Comparison of ENCODE assay signal across 26 cellular contexts in the genomic region with DNA sequence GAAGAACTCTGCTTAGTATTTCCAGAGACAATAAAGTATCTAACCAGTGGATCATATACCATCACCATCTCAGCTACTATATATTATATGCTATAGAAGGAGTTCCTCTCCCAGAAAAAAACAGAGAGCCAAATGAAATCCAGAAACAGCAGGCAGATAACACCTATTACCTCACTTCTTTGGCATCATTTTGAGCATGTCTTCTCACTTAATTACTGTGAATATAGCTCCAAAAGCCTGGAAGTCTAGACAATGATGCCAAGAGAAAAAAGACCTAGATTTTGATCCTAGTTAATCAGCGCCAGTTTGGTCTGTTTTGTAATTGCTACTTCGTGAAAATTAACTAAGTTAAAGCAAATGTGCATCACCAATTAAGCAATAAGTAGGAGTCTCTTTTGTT.
A peak's percentile ranks its signal among the peaks of the same experiment; 100 is the strongest.
DNase-seq lines count a peak whose midpoint lies in the region; TF ChIP-seq lines count a peak whose summit lies in the region.
"Had no signal": no experiment of that assay in that cellular context is flagged by ENCODE, and none has a peak within 500 bp of the region (broad histone marks: within the 10 kb centered on the region; RNA-seq: fewer than 3 reads in every experiment).

No MANE protein-coding gene starts in this region.

- H3K9me3 ChIP-seq in SK-N-SH, result no peaks in the 10 kb centered on the region
- no peaks in the 10 kb centered on the region for H3K9me3 ChIP-seq in fibroblast of lung (ENCODE audit: control insufficient read depth, insufficient read depth, low read depth, low read length)
- H3K9me3 ChIP-seq in neutrophil, result no peaks in the 10 kb centered on the region
- no peaks in the 10 kb centered on the region for H3K9me3 ChIP-seq in A673 (ENCODE audit: low read depth, low read length, poor library complexity, severe bottlenecking)
- H3K9me3 ChIP-seq: heart right ventricle, prostate gland, tibial artery had no signal

- no peak for TF ChIP-seq RAD21 in SK-N-SH (IDR thresholded peaks at IDR 0.05; ENCODE audit: low read length)

- H3K79me2 ChIP-seq in SK-N-SH (ENCODE audit: insufficient read depth), result peaks cover 50% of the 10 kb centered on the region
- H3K79me2 ChIP-seq in fibroblast of lung (ENCODE audit: control insufficient read depth, insufficient read depth, low read length), result no peaks in the 10 kb centered on the region

- H3K36me3 ChIP-seq in SK-N-SH (replicated peaks in 1 of 2; ENCODE audit: control insufficient read depth in 1 of 2, insufficient read depth in 2 of 2, low read length in 1 of 2), result peaks cover 5 to 11% of the 10 kb centered on the region in 2 experiments
- H3K36me3 ChIP-seq in fibroblast of lung (ENCODE audit: control insufficient read depth, insufficient read depth, low read length), result no peaks in the 10 kb centered on the region
- H3K36me3 ChIP-seq in neutrophil, result no peaks in the 10 kb centered on the region
- H3K36me3 ChIP-seq in A673 (ENCODE audit: insufficient read depth, low read length, poor library complexity, severe bottlenecking), result no peaks in the 10 kb centered on the region
- H3K36me3 ChIP-seq: prostate gland, tibial artery had no signal

- no peak for TF ChIP-seq EP300 in SK-N-SH (IDR thresholded peaks at IDR 0.05; ENCODE audit: borderline replicate concordance in 1 of 2, low read depth in 1 of 2, low read length in 1 of 2)

- H4K20me1 ChIP-seq in SK-N-SH (ENCODE audit: insufficient read depth) (peaks cover 13% of the 10 kb centered on the region; the same call in 1 of the 2 replicates), fibroblast of lung (ENCODE audit: control insufficient read depth, extremely low read depth, insufficient read depth, low read length) (no peaks in the 10 kb centered on the region)

- TF ChIP-seq CTCF in SK-N-SH (IDR thresholded peaks at IDR 0.05) (no peak), fibroblast of lung (conservative IDR thresholded peaks at IDR 0.05 in 1 of 2, IDR thresholded peaks at IDR 0.05 in 1 of 2; ENCODE audit: low read depth in 1 of 2, low read length in 2 of 2) (no peak), neutrophil (IDR thresholded peaks at IDR 0.05) (no peak), A673 (conservative IDR thresholded peaks at IDR 0.05; ENCODE audit: low read depth, low read length) (no peak)

- 42% methylated on average over 2 of the region's 2 CpGs for WGBS in SK-N-SH (ENCODE audit: low lambda C conversion rate)

- H3K9me2 ChIP-seq in SK-N-SH, result no peaks in the 10 kb centered on the region

- POLR2A ChIA-PET in SK-N-SH (lab: Yijun Ruan, JAX) (no interaction called here), A673 (lab: Charles Lee; ENCODE audit: low non-redundant PET) (no interaction called here)

- no peak overlapping the region for H3K9ac ChIP-seq in SK-N-SH
- no peak overlapping the region for H3K9ac ChIP-seq in fibroblast of lung (ENCODE audit: insufficient read depth, low read length)

- H3K27me3 ChIP-seq in SK-N-SH (ENCODE audit: insufficient read depth) (no peaks in the 10 kb centered on the region), fibroblast of lung (ENCODE audit: control insufficient read depth, insufficient read depth, low read length) (no peaks in the 10 kb centered on the region), neutrophil (no peaks in the 10 kb centered on the region), A673 (replicated peaks; ENCODE audit: insufficient read depth, low read depth, low read length, poor library complexity) (no peaks in the 10 kb centered on the region)
- H3K27me3 ChIP-seq: foreskin keratinocyte, heart right ventricle, tibial artery had no signal

- no peak overlapping the region for H3K4me3 ChIP-seq in SK-N-SH (ENCODE audit: low read depth in 2 of 2, low read length in 1 of 2)
- no peak overlapping the region for H3K4me3 ChIP-seq in fibroblast of lung (replicated peaks in 1 of 4; ENCODE audit: control extremely low read depth in 1 of 4, insufficient read depth in 1 of 4, low read depth in 3 of 4, low read length in 4 of 4)
- no peak overlapping the region for H3K4me3 ChIP-seq in neutrophil (ENCODE audit: low read depth in 1 of 2, low read length in 1 of 2)
- H3K4me3 ChIP-seq in A673 (ENCODE audit: low read depth, low read length, poor library complexity, severe bottlenecking), result no peak overlapping the region
- H3K4me3 ChIP-seq: heart right ventricle, PC-9, prostate gland, tibial artery had no signal

- DNase-seq in GM03348 (ENCODE audit: low spot score) (peak; percentile 19), SK-N-SH (peak; percentile 35), fibroblast of lung (ENCODE audit: low read depth in 2 of 2) (peak; percentile 17 to 68), A673 (ENCODE audit: low spot score) (no peak), A172 (ENCODE audit: low spot score) (no peak), NCI-H2029 (lab: John Stamatoyannopoulos, UW) (no peak)
- DNase-seq: activated CD4-positive, alpha-beta T cell treated with anti-CD3 and anti-CD28 coated beads, Interleukin-2, amount 50 U/mL, for 48 hours; activated naive CD4-positive, alpha-beta T cell; activated T-cell treated with anti-CD3 and anti-CD28 coated beads, Interleukin-2, amount 50 U/mL, for 72 hours; COR-L47; effector CD4-positive, alpha-beta T cell; foreskin keratinocyte; heart right ventricle; left ventricle myocardium superior; naive thymus-derived CD4-positive, alpha-beta T cell; NCI-H1436 treated with DMSO at 0.1 percent for 48 hours; NCI-H2171 treated with DMSO at 0.1 percent for 48 hours; NCI-H524; occipital lobe; PC-9; stimulated activated CD4-positive, alpha-beta T cell treated with anti-CD3 and anti-CD28 coated beads, Interleukin-4, amount 100 ng/mL, for 24 hours; tibial artery had no signal

- peaks cover 2% of the 10 kb centered on the region for H3F3A ChIP-seq in SK-N-SH (replicated peaks; ENCODE audit: insufficient read depth)

- intact Hi-C loops in A673 (cut with micrococcal nuclease; ENCODE audit: unreplicated experiment), result no loop called here

- no peak overlapping the region for H2AFZ ChIP-seq in SK-N-SH (ENCODE audit: low read depth)
- no peak overlapping the region for H2AFZ ChIP-seq in fibroblast of lung (ENCODE audit: low read length)
- H2AFZ ChIP-seq: PC-9 had no signal

- H3K27ac ChIP-seq in SK-N-SH (ENCODE audit: low read depth in 2 of 2, low read length in 1 of 2), result peak overlapping the region in 1 of 2 experiments; percentile 10; a peak in 2 of 4 replicates
- no peak overlapping the region for H3K27ac ChIP-seq in fibroblast of lung (ENCODE audit: insufficient read depth, low read length)
- H3K27ac ChIP-seq in neutrophil, result peak overlapping the region; percentile 58
- no peak overlapping the region for H3K27ac ChIP-seq in A673 (ENCODE audit: low read depth, low read length, poor library complexity, severe bottlenecking)
- H3K27ac ChIP-seq: C4-2B, epithelial cell of prostate, foreskin keratinocyte, heart right ventricle, PC-9, prostate gland, tibial artery had no signal

- CTCF ChIA-PET in SK-N-SH (lab: Yijun Ruan, JAX), result interaction anchor here (0.8 to 1.0 kb wide), 3 partner anchors 10 to 48 kb away, joined by 3 read pairs; no protein-coding TSS in a partner anchor
- CTCF ChIA-PET in A673 (lab: Charles Lee), result no interaction called here

- H3K4me1 ChIP-seq in SK-N-SH (ENCODE audit: control insufficient read depth in 1 of 2, insufficient read depth in 2 of 2, low read depth in 1 of 2, low read length in 1 of 2) (peaks cover 11 to 25% of the 10 kb centered on the region in 2 experiments), fibroblast of lung (ENCODE audit: control insufficient read depth, extremely low read depth, insufficient read depth, low read length) (peaks cover 5% of the 10 kb centered on the region), neutrophil (ENCODE audit: control insufficient read depth in 1 of 2, insufficient read depth in 1 of 2, low read depth in 1 of 2, low read length in 1 of 2) (peaks cover 56 to 69% of the 10 kb centered on the region in 2 experiments), A673 (ENCODE audit: insufficient read depth, low read length, poor library complexity, severe bottlenecking) (peaks cover 20% of the 10 kb centered on the region)
- H3K4me1 ChIP-seq: foreskin keratinocyte, prostate gland had no signal

- no TSS peak for BruUV-seq in A673 (replicated peaks; lab: Mats Ljungman, UMichigan)

- H3K4me2 ChIP-seq in SK-N-SH (no peak overlapping the region), fibroblast of lung (ENCODE audit: extremely low read depth, insufficient read depth, low read length) (no peak overlapping the region)
- H3K4me2 ChIP-seq: PC-9 had no signal

TF ChIP-seq in SK-N-SH, 30 proteins besides CTCF, POLR2A, EP300 and RAD21 (continues in another document):
- no peak for TF ChIP-seq EZH2phosphoT487 (IDR thresholded peaks at IDR 0.05; ENCODE audit: borderline replicate concordance, low read depth)
- TF ChIP-seq GATA2 (CRISPR knock-in tag; IDR thresholded peaks at IDR 0.05), result no peak
- TF ChIP-seq RXRA (IDR thresholded peaks at IDR 0.05; ENCODE audit: borderline replicate concordance, low read depth), result no peak
- TF ChIP-seq TCF12 (IDR thresholded peaks at IDR 0.05), result no peak
- TF ChIP-seq RFX5 (IDR thresholded peaks at IDR 0.05; ENCODE audit: low read length), result no peak
- TF ChIP-seq, protein P1, sequence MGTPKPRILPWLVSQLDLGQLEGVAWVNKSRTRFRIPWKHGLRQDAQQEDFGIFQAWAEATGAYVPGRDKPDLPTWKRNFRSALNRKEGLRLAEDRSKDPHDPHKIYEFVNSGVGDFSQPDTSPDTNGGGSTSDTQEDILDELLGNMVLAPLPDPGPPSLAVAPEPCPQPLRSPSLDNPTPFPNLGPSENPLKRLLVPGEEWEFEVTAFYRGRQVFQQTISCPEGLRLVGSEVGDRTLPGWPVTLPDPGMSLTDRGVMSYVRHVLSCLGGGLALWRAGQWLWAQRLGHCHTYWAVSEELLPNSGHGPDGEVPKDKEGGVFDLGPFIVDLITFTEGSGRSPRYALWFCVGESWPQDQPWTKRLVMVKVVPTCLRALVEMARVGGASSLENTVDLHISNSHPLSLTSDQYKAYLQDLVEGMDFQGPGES (IDR thresholded peaks at IDR 0.05; ENCODE audit: low read depth, low read length), result no peak
- TF ChIP-seq RCOR1 (IDR thresholded peaks at IDR 0.05; ENCODE audit: low read length), result no peak
- TF ChIP-seq SMC3 (IDR thresholded peaks at IDR 0.05; ENCODE audit: low read depth, low read length), result no peak
- TF ChIP-seq, protein P2, sequence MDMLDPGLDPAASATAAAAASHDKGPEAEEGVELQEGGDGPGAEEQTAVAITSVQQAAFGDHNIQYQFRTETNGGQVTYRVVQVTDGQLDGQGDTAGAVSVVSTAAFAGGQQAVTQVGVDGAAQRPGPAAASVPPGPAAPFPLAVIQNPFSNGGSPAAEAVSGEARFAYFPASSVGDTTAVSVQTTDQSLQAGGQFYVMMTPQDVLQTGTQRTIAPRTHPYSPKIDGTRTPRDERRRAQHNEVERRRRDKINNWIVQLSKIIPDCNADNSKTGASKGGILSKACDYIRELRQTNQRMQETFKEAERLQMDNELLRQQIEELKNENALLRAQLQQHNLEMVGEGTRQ (IDR thresholded peaks at IDR 0.05; ENCODE audit: borderline replicate concordance, low read depth, low read length), result no peak
- no peak for TF ChIP-seq POLR2AphosphoS5 (IDR thresholded peaks at IDR 0.05; ENCODE audit: low read depth, low read length)

Comparison
In these comparisons a context has a peak if more than half of its experiments do, and no peak if none do; other contexts are left out.
1. DNase-seq: peak in GM03348 (single experiment), SK-N-SH (single experiment) and fibroblast of lung (2 of 2); none in A673 (single experiment), A172 (single experiment) and NCI-H2029 (single experiment).